Comparison of ENCODE assay signal across 19 cellular contexts in the genomic region with DNA sequence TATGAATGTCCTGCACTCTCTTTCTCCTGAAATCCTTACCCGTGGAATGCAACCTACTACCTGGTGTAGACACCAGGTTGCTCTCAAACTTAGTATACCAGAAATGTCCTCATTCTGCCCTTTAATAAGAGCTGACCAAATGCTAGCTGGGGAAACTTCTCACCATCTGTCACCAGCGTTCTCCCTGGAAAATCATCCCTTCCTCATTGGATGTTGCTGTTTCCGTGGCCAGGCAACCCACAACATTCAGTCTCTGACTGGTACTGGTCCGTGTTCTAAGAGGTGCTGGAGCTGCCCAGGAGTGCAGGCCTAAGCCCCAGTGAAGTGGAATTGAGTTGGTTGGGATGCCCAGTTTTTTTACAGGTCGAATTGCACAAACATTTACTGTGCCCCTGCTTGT. TPM values are rescaled to one million over a fixed set of nuclear protein-coding genes. Genes with fewer than 3 reads are reported as not detected.
DNase-seq lines count a peak whose midpoint lies in the region; ATAC-seq and TF ChIP-seq lines count a peak whose summit lies in the region.
"Had no signal": no experiment of that assay in that cellular context is flagged by ENCODE, and none has a peak within 500 bp of the region (broad histone marks: within the 10 kb centered on the region; RNA-seq: fewer than 3 reads in every experiment).

No MANE protein-coding gene starts in this region.

- no peak overlapping the region for H2BK120ac ChIP-seq in neuronal stem cell (ENCODE audit: low read depth, low read length)

- H3K4me1 Mint-ChIP-seq in activated T-helper 2 cell treated with anti-CD3 and anti-CD28 coated beads, Interferon-gamma antibody, Interleukin-2, Interleukin-4, amounts not matched to agents 10 μg/mL and 5 μg/mL and 100 μg/mL, durations not matched to agents 14 hours and 24 hours and 36 hours (ENCODE audit: low read depth): peaks cover 3% of the 10 kb centered on the region

- H3K79me1 ChIP-seq in neuronal stem cell (ENCODE audit: low read depth, low read length): no peaks in the 10 kb centered on the region

- no peak overlapping the region for H2BK15ac ChIP-seq in neuronal stem cell (ENCODE audit: low read length)

- 75 to 79% methylated on average over 5 of the region's 5 CpGs for WGBS in body of pancreas, 2 donors
- no CpG with 5 or more reads among the region's 5 CpGs for WGBS in neuronal stem cell (ENCODE audit: extremely low coverage in 2 of 2, insufficient read length in 2 of 2, insufficient replicate concordance in 1 of 2), 2 donors

- no peak overlapping the region for H3K4me3 Mint-ChIP-seq in activated T-helper 2 cell treated with anti-CD3 and anti-CD28 coated beads, Interferon-gamma antibody, Interleukin-2, Interleukin-4, amounts not matched to agents 10 μg/mL and 5 μg/mL and 100 μg/mL, durations not matched to agents 14 hours and 24 hours and 36 hours (ENCODE audit: low read depth)

- H4K91ac ChIP-seq in neuronal stem cell (ENCODE audit: low read depth, low read length, poor library complexity): no peak overlapping the region

- H2BK12ac ChIP-seq in neuronal stem cell (ENCODE audit: low read length): no peak overlapping the region

- H3K9me3 ChIP-seq in body of pancreas (no peaks in the 10 kb centered on the region), lower lobe of right lung (no peaks in the 10 kb centered on the region), neuronal stem cell (replicated peaks in 1 of 2; ENCODE audit: control insufficient read depth in 2 of 2, insufficient read depth in 1 of 2, low read depth in 1 of 2, low read length in 2 of 2) (no peaks in the 10 kb centered on the region)
- H3K9me3 ChIP-seq: BE2C, HAP-1, Peyer's patch had no signal

- no peaks in the 10 kb centered on the region for H3K27me3 ChIP-seq in body of pancreas
- H3K27me3 ChIP-seq in lower lobe of right lung (ENCODE audit: low read depth): no peaks in the 10 kb centered on the region
- H3K27me3 ChIP-seq in neuronal stem cell (ENCODE audit: control insufficient read depth in 3 of 3, insufficient read depth in 3 of 3, low read depth in 1 of 3, low read length in 3 of 3): no peaks in the 10 kb centered on the region
- H3K27me3 ChIP-seq: BE2C, Peyer's patch had no signal

- H3K9me3 Mint-ChIP-seq in activated T-helper 2 cell treated with anti-CD3 and anti-CD28 coated beads, Interferon-gamma antibody, Interleukin-2, Interleukin-4, amounts not matched to agents 10 μg/mL and 5 μg/mL and 100 μg/mL, durations not matched to agents 14 hours and 24 hours and 36 hours: no peaks in the 10 kb centered on the region

- DNase-seq in Right ventricle myocardium superior (peak; percentile 5), left ventricle myocardium superior (no peak), body of pancreas (no peak), lower lobe of right lung (no peak), neuronal stem cell (ENCODE audit: low spot score) (no peak)
- DNase-seq in activated T-helper 2 cell treated with anti-CD3 and anti-CD28 coated beads, Interferon-gamma antibody, Interleukin-2, Interleukin-4, amounts not matched to agents 10 μg/mL and 5 μg/mL and 100 μg/mL, durations not matched to agents 14 hours and 24 hours and 36 hours (ENCODE audit: low spot score): no peak
- DNase-seq: BE2C, DND-41, GM23248, MV-4-11, NCI-H1105 treated with DMSO at 0.1 percent for 48 hours, NCI-H2029 treated with DMSO at 0.1 percent for 48 hours, NCI-H2171 treated with DMSO at 0.1 percent for 48 hours, NCI-H524 treated with DMSO at 0.1 percent for 48 hours, NCI-H82, Peyer's patch had no signal

- no peak overlapping the region for H3K4me3 ChIP-seq in body of pancreas
- no peak overlapping the region for H3K4me3 ChIP-seq in lower lobe of right lung
- H3K4me3 ChIP-seq in neuronal stem cell (ENCODE audit: low read length in 2 of 2): no peak overlapping the region
- H3K4me3 ChIP-seq: GM23248, HAP-1, Peyer's patch had no signal

- H3K18ac ChIP-seq in neuronal stem cell (ENCODE audit: low read length): no peak overlapping the region

- H3K4ac ChIP-seq in neuronal stem cell (ENCODE audit: low read length): no peak overlapping the region

- peaks cover 41% of the 10 kb centered on the region for H3K36me3 Mint-ChIP-seq in activated T-helper 2 cell treated with anti-CD3 and anti-CD28 coated beads, Interferon-gamma antibody, Interleukin-2, Interleukin-4, amounts not matched to agents 10 μg/mL and 5 μg/mL and 100 μg/mL, durations not matched to agents 14 hours and 24 hours and 36 hours (ENCODE audit: low read depth)

- ATAC-seq in Right ventricle myocardium superior (ENCODE audit: poor library complexity) (no peak), left ventricle myocardium superior (no peak), body of pancreas (no peak), lower lobe of right lung (no peak), GM18868 (IDR thresholded peaks at IDR 0.05; ENCODE audit: unreplicated experiment) (no peak)

- H3K23ac ChIP-seq in neuronal stem cell (ENCODE audit: low read depth, low read length, poor library complexity): no peak overlapping the region

- H3K27ac ChIP-seq in body of pancreas (peak overlapping the region in 3 of 4 donors; percentile 67 to 80 (median 74)), lower lobe of right lung (peak overlapping the region; percentile 50), neuronal stem cell (replicated peaks; ENCODE audit: low read length) (no peak overlapping the region)
- H3K27ac ChIP-seq: GM23248, KMS-11, Peyer's patch had no signal

- intact Hi-C loops in Right ventricle myocardium superior (cut with DNase I) (no loop called here), left ventricle myocardium superior (cut with micrococcal nuclease) (no loop called here), body of pancreas (cut with DNase I) (no loop called here), lower lobe of right lung (cut with DNase I) (no loop called here)
- intact Hi-C loops in activated T-helper 2 cell treated with anti-CD3 and anti-CD28 coated beads, Interferon-gamma antibody, Interleukin-2, Interleukin-4, amounts not matched to agents 10 μg/mL and 5 μg/mL and 100 μg/mL, durations not matched to agents 14 hours and 24 hours and 36 hours (cut with micrococcal nuclease): no loop called here

- no peak overlapping the region for H4K8ac ChIP-seq in neuronal stem cell (ENCODE audit: low read depth, low read length)

- no peak overlapping the region for H3K9ac ChIP-seq in neuronal stem cell (ENCODE audit: low read depth, low read length, poor library complexity)
- H3K9ac ChIP-seq: GM23248, KMS-11 had no signal

- no peak overlapping the region for H2AFZ ChIP-seq in neuronal stem cell (ENCODE audit: low read length)
- H2AFZ ChIP-seq: GM23248 had no signal

- H3K27me3 Mint-ChIP-seq in activated T-helper 2 cell treated with anti-CD3 and anti-CD28 coated beads, Interferon-gamma antibody, Interleukin-2, Interleukin-4, amounts not matched to agents 10 μg/mL and 5 μg/mL and 100 μg/mL, durations not matched to agents 14 hours and 24 hours and 36 hours (ENCODE audit: low read depth): no peaks in the 10 kb centered on the region

- H3K4me1 ChIP-seq in body of pancreas (peaks cover 10% of the 10 kb centered on the region), lower lobe of right lung (peaks cover 3% of the 10 kb centered on the region), neuronal stem cell (ENCODE audit: control insufficient read depth in 2 of 2, insufficient read depth in 1 of 2, low read depth in 1 of 2, low read length in 2 of 2) (no peaks in the 10 kb centered on the region)
- H3K4me1 ChIP-seq: BE2C, HAP-1, Peyer's patch had no signal

- no peak for TF ChIP-seq CTCF in body of pancreas (IDR thresholded peaks at IDR 0.05)
- TF ChIP-seq CTCF in lower lobe of right lung (IDR thresholded peaks at IDR 0.05): no peak

- H2BK5ac ChIP-seq in neuronal stem cell (ENCODE audit: low read length): no peak overlapping the region

- H3K14ac ChIP-seq in neuronal stem cell (ENCODE audit: low read length): no peak overlapping the region

- no peak overlapping the region for H2AK5ac ChIP-seq in neuronal stem cell (ENCODE audit: low read depth, low read length)

- no peak overlapping the region for H3K4me2 ChIP-seq in neuronal stem cell (ENCODE audit: insufficient read depth, low read length, poor library complexity, severe bottlenecking)
- H3K4me2 ChIP-seq: KMS-11 had no signal

- no peak overlapping the region for H3K27ac Mint-ChIP-seq in activated T-helper 2 cell treated with anti-CD3 and anti-CD28 coated beads, Interferon-gamma antibody, Interleukin-2, Interleukin-4, amounts not matched to agents 10 μg/mL and 5 μg/mL and 100 μg/mL, durations not matched to agents 14 hours and 24 hours and 36 hours

- no peak for TF ChIP-seq POLR2A in body of pancreas (IDR thresholded peaks at IDR 0.05)

- H3K36me3 ChIP-seq in body of pancreas (replicated peaks in 1 of 2; ENCODE audit: insufficient read depth in 1 of 2, low read depth in 2 of 2) (peaks cover 0 to 13% of the 10 kb centered on the region in 2 donors), lower lobe of right lung (peaks cover 59% of the 10 kb centered on the region), neuronal stem cell (replicated peaks in 1 of 2; ENCODE audit: control insufficient read depth in 2 of 2, insufficient read depth in 2 of 2, low read length in 2 of 2) (peaks cover 4 to 40% of the 10 kb centered on the region in 2 donors)

RNA-seq across cellular contexts. Expression of gene KLC2, which starts 29.8 kb away (rescaled TPM):
- total RNA-seq in Right ventricle myocardium superior (30.7 TPM), left ventricle myocardium superior (34.9 TPM), body of pancreas (10 to 100 TPM; 13.5 to 16.5 TPM), lower lobe of right lung (24.3 TPM)
- polyA plus RNA-seq in neuronal stem cell (2013, experiment 1 of 2): 47.2 TPM
- polyA plus RNA-seq in neuronal stem cell (2013, experiment 2 of 2): 45.3 TPM
- total RNA-seq in activated T-helper 2 cell treated with anti-CD3 and anti-CD28 coated beads, Interferon-gamma antibody, Interleukin-2, Interleukin-4, amounts not matched to agents 10 μg/mL and 5 μg/mL and 100 μg/mL, durations not matched to agents 14 hours and 24 hours and 36 hours: 48.3 and 51.9 TPM in 2 replicates

RNA-seq across cellular contexts. Expression of gene RAB1B, which starts 40.7 kb away (rescaled TPM):
- total RNA-seq in Right ventricle myocardium superior (114 TPM), left ventricle myocardium superior (123 TPM), body of pancreas (10 to 100 TPM; 67.7 to 74.5 TPM), lower lobe of right lung (138 TPM)
- polyA plus RNA-seq in neuronal stem cell (2013, experiment 1 of 2): 109 TPM
- 106 TPM for polyA plus RNA-seq in neuronal stem cell (2013, experiment 2 of 2)
- total RNA-seq in activated T-helper 2 cell treated with anti-CD3 and anti-CD28 coated beads, Interferon-gamma antibody, Interleukin-2, Interleukin-4, amounts not matched to agents 10 μg/mL and 5 μg/mL and 100 μg/mL, durations not matched to agents 14 hours and 24 hours and 36 hours: 134 and 139 TPM in 2 replicates

RNA-seq across cellular contexts. Expression of gene CNIH2, which starts 50.3 kb away (rescaled TPM):
- total RNA-seq in Right ventricle myocardium superior: not detected
- total RNA-seq in left ventricle myocardium superior: not detected
- total RNA-seq in body of pancreas: 1 to 10 TPM; 3.6 to 4.6 TPM
- total RNA-seq in lower lobe of right lung: 0.89 TPM
- polyA plus RNA-seq in neuronal stem cell (2013, experiment 1 of 2): 24.3 TPM
- polyA plus RNA-seq in neuronal stem cell (2013, experiment 2 of 2): 24.3 TPM
- 0.91 and 1.5 TPM in 2 replicates for total RNA-seq in activated T-helper 2 cell treated with anti-CD3 and anti-CD28 coated beads, Interferon-gamma antibody, Interleukin-2, Interleukin-4, amounts not matched to agents 10 μg/mL and 5 μg/mL and 100 μg/mL, durations not matched to agents 14 hours and 24 hours and 36 hours
- total RNA-seq: Peyer's patch had no signal
